In the genomic region with DNA sequence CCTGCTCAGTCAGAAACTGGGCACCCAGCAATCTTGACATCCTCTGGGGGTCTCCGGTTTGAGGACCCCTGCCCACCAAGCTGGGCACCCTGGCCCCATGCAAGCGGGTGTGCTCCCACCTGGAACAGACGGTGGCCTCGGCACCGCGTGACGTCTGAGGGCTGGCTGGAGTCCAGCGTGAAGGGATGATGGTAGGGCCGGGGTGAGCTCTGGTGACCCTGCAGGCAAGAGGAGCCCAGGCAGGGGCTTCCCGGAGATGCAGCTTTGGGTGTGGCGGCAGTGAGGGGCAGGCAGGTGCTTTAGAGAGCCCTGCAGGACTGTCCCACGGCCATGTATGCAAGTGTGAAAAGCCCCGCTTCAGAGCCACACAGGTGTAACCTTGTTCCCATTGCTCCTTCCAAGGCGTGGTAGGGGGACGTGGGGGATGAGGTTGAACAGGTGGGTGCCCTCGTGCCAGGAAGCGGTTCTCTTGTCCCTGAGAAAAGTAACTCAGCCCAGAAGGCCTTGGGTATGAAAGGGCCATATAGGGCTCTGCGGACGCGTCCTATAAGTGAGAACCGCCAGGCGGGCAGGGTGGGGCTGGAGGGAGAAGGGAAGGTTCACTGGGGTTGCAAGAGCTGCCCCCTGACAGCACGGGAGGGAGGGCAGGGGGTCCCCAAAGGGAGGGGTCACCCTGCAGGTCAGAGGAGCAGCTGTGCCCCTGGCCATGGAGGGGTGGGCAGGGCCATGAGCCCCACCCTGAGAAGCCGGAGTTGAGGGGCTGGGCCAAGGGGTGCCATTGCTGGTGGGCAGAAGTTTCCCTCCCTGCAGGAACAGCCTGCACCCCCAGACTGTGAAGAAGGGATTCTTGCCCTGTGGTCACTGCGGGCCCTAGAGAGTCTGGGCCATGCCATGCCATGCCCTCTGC, we compare ENCODE assay signal across 1 cellular context.
TF ChIP-seq lines count a peak whose summit lies in the region.

No MANE protein-coding gene starts in this region.

TF ChIP-seq in SK-N-SH, 30 proteins besides CTCF, POLR2A, EP300 and RAD21:
- TF ChIP-seq NRF1 (IDR thresholded peaks at IDR 0.05; ENCODE audit: low read depth, low read length) = no peak
- no peak for TF ChIP-seq CHD2 (IDR thresholded peaks at IDR 0.05; ENCODE audit: low read length, partially characterized antibody)
- no peak for TF ChIP-seq EZH2phosphoT487 (IDR thresholded peaks at IDR 0.05; ENCODE audit: borderline replicate concordance, low read depth)
- no peak for TF ChIP-seq RCOR1 (IDR thresholded peaks at IDR 0.05; ENCODE audit: low read length)
- TF ChIP-seq MEF2A (IDR thresholded peaks at IDR 0.05; ENCODE audit: borderline replicate concordance, low read depth) = no peak
- TF ChIP-seq ZBTB33 (IDR thresholded peaks at IDR 0.05; ENCODE audit: borderline replicate concordance, low read depth) = no peak
- no peak; the same call in 1 of the 2 replicates for TF ChIP-seq POLR2AphosphoS5 (IDR thresholded peaks at IDR 0.05; ENCODE audit: low read depth, low read length)
- TF ChIP-seq RFX5 (IDR thresholded peaks at IDR 0.05; ENCODE audit: low read length) = no peak
- no peak for TF ChIP-seq GATA2 (CRISPR knock-in tag; IDR thresholded peaks at IDR 0.05)
- no peak for TF ChIP-seq SIN3A (IDR thresholded peaks at IDR 0.05; ENCODE audit: borderline replicate concordance, low read depth, low read length)
- no peak for TF ChIP-seq TAF1 (IDR thresholded peaks at IDR 0.05; ENCODE audit: borderline replicate concordance, low read depth, low read length)
- TF ChIP-seq RXRA (IDR thresholded peaks at IDR 0.05; ENCODE audit: borderline replicate concordance, low read depth) = no peak
- TF ChIP-seq PBX3 (IDR thresholded peaks at IDR 0.05) = no peak
- no peak for TF ChIP-seq USF1 (IDR thresholded peaks at IDR 0.05; ENCODE audit: borderline replicate concordance, low read depth)
TF ChIP-seq in SK-N-SH: peak in this region for 0.
